ENCODE assay signal across 8 cellular contexts in genomic region chr20:37992802-37993538, GRCh38. TPM values are rescaled to one million over a fixed set of nuclear protein-coding genes. Genes with fewer than 3 reads are reported as not detected.
DNase-seq lines count a peak whose midpoint lies in the region; ATAC-seq and TF ChIP-seq lines count a peak whose summit lies in the region.

No MANE protein-coding gene starts in this region.

- peak overlapping the region in 1 of 2 donors; percentile 9 for H3K27ac ChIP-seq in ascending aorta

- peak in 2 of 3 experiments; percentile 57 to 59 for TF ChIP-seq CTCF in ascending aorta (IDR thresholded peaks at IDR 0.05)

- no peaks in the 10 kb centered on the region for H3K27me3 ChIP-seq in ascending aorta

- peaks cover 33 to 48% of the 10 kb centered on the region in 2 donors for H3K36me3 ChIP-seq in ascending aorta

- H3K4me1 ChIP-seq in ascending aorta: peaks cover 0 to 5% of the 10 kb centered on the region in 2 donors

- no peaks in the 10 kb centered on the region for H3K9me3 ChIP-seq in ascending aorta

- ATAC-seq in GM18511 (IDR thresholded peaks at IDR 0.05; ENCODE audit: unreplicated experiment): no peak
- no peak for ATAC-seq in GM21515 (IDR thresholded peaks at IDR 0.05; ENCODE audit: unreplicated experiment)

- intact Hi-C loops in ascending aorta (cut with DNase I): loop anchor here (5.0 kb wide), 1 partner anchor 426 kb away; no protein-coding TSS in a partner anchor

- DNase-seq in stimulated activated CD4-positive, alpha-beta T cell treated with anti-CD3 and anti-CD28 coated beads, Interleukin-15, amount 100 ng/mL, for 24 hours: peak; percentile 23
- DNase-seq in stimulated activated CD4-positive, alpha-beta T cell treated with anti-CD3 and anti-CD28 coated beads, Interleukin-1b, Interleukin-23, amount 100 ng/mL, for 48 hours: no peak
- DNase-seq in NAMALWA (ENCODE audit: low spot score) (peak; percentile 40), ascending aorta (ENCODE audit: low spot score in 2 of 2) (no peak), kidney glomerular epithelial cell (lab: John Stamatoyannopoulos, UW) (peak; percentile 53), globus pallidus (ENCODE audit: low spot score) (no peak)

- no peak overlapping the region for H3K4me3 ChIP-seq in ascending aorta

RNA-seq across cellular contexts. Expression of gene TTI1, which starts 40.3 kb away (rescaled TPM):
- 18.0 TPM for total RNA-seq in ascending aorta

RNA-seq across cellular contexts. Expression of gene RPRD1B, which starts 40.6 kb away (rescaled TPM):
- total RNA-seq in ascending aorta: 16.4 TPM

Comparison
In these comparisons a context has a peak if more than half of its experiments do, and no peak if none do; other contexts are left out.
1. DNase-seq: peak in stimulated activated CD4-positive, alpha-beta T cell treated with anti-CD3 and anti-CD28 coated beads, Interleukin-15, amount 100 ng/mL, for 24 hours (single experiment), NAMALWA (single experiment) and kidney glomerular epithelial cell (single experiment); none in stimulated activated CD4-positive, alpha-beta T cell treated with anti-CD3 and anti-CD28 coated beads, Interleukin-1b, Interleukin-23, amount 100 ng/mL, for 48 hours (single experiment), ascending aorta (0 of 2) and globus pallidus (single experiment).